9 cellular contexts compared by ENCODE assay signal in genomic region chr3:130821821-130822220, GRCh38.
"Had no signal": no experiment of that assay in that cellular context is flagged by ENCODE, and none has a peak within 500 bp of the region (broad histone marks: within the 10 kb centered on the region; RNA-seq: fewer than 3 reads in every experiment).

No MANE protein-coding gene starts in this region.

- H3K4me1 Mint-ChIP-seq: IgD-negative memory B cell had no signal

- H3K27ac ChIP-seq: GM23248, HL-60 had no signal

- H3K36me3 Mint-ChIP-seq: IgD-negative memory B cell had no signal

- H2AFZ ChIP-seq: GM23248 had no signal

- H3K27me3 Mint-ChIP-seq: IgD-negative memory B cell had no signal

- H3K36me3 ChIP-seq: HAP-1 had no signal

- H3K9me3 ChIP-seq: HAP-1 had no signal

- ATAC-seq: HepG2 had no signal

- H3K4me3 ChIP-seq: GM23248, HAP-1 had no signal

- DNase-seq: GM23248, GOT3, H7, HFFc6, KBM-7 had no signal

- H3K9me3 Mint-ChIP-seq: HFFc6, IgD-negative memory B cell had no signal

- H3K4me3 Mint-ChIP-seq: HFFc6, IgD-negative memory B cell had no signal

- H3K27ac Mint-ChIP-seq: HFFc6, IgD-negative memory B cell had no signal

- H3K9ac ChIP-seq: GM23248 had no signal
